ENCODE assay signal across 1 cellular context in the genomic region with DNA sequence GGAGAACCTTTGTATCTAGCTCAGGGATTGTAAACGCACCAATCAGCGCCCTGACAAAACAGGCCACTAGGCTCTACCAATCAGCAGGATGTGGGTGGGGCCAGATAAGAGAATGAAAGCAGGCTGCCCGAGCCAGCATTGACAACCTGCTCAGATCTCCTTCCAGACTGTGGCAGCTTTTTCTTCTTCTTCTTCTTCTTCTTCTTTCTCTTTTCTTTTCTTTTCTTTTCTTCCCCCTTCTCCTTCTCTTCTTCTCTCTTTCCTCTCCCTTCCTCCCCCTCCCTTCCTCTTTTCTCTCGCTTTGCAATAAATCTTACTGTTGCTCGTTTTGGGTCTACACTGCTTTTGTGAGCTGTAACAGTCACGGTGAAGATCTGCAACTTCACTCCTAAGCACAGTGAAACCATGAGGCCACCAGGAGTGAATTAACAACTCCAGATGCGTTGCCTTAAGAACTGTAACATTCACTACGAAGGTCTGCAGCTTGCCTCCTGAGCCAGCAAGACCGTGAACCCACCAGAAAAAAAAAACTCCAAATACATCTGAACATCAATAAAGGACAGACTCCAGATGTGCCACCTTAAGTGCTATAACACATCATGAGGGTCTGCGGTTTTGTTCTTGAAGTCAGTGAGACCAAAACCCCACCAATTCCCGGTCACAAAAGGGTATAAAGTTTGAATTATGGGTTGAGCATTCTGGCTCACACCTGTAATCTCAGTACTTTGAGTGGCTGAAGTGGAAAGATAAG.
TF ChIP-seq lines count a peak whose summit lies in the region.

No MANE protein-coding gene starts in this region.

TF ChIP-seq in H1, 55 proteins besides CTCF, POLR2A, EP300 and RAD21:
- TF ChIP-seq CHD2 (IDR thresholded peaks at IDR 0.05; ENCODE audit: low read length) (no peak), MAFK (IDR thresholded peaks at IDR 0.05; ENCODE audit: low read depth, low read length) (no peak)
- TF ChIP-seq, protein P1, sequence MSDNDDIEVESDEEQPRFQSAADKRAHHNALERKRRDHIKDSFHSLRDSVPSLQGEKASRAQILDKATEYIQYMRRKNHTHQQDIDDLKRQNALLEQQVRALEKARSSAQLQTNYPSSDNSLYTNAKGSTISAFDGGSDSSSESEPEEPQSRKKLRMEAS (IDR thresholded peaks at IDR 0.05) = no peak
- TF ChIP-seq, protein P2, sequence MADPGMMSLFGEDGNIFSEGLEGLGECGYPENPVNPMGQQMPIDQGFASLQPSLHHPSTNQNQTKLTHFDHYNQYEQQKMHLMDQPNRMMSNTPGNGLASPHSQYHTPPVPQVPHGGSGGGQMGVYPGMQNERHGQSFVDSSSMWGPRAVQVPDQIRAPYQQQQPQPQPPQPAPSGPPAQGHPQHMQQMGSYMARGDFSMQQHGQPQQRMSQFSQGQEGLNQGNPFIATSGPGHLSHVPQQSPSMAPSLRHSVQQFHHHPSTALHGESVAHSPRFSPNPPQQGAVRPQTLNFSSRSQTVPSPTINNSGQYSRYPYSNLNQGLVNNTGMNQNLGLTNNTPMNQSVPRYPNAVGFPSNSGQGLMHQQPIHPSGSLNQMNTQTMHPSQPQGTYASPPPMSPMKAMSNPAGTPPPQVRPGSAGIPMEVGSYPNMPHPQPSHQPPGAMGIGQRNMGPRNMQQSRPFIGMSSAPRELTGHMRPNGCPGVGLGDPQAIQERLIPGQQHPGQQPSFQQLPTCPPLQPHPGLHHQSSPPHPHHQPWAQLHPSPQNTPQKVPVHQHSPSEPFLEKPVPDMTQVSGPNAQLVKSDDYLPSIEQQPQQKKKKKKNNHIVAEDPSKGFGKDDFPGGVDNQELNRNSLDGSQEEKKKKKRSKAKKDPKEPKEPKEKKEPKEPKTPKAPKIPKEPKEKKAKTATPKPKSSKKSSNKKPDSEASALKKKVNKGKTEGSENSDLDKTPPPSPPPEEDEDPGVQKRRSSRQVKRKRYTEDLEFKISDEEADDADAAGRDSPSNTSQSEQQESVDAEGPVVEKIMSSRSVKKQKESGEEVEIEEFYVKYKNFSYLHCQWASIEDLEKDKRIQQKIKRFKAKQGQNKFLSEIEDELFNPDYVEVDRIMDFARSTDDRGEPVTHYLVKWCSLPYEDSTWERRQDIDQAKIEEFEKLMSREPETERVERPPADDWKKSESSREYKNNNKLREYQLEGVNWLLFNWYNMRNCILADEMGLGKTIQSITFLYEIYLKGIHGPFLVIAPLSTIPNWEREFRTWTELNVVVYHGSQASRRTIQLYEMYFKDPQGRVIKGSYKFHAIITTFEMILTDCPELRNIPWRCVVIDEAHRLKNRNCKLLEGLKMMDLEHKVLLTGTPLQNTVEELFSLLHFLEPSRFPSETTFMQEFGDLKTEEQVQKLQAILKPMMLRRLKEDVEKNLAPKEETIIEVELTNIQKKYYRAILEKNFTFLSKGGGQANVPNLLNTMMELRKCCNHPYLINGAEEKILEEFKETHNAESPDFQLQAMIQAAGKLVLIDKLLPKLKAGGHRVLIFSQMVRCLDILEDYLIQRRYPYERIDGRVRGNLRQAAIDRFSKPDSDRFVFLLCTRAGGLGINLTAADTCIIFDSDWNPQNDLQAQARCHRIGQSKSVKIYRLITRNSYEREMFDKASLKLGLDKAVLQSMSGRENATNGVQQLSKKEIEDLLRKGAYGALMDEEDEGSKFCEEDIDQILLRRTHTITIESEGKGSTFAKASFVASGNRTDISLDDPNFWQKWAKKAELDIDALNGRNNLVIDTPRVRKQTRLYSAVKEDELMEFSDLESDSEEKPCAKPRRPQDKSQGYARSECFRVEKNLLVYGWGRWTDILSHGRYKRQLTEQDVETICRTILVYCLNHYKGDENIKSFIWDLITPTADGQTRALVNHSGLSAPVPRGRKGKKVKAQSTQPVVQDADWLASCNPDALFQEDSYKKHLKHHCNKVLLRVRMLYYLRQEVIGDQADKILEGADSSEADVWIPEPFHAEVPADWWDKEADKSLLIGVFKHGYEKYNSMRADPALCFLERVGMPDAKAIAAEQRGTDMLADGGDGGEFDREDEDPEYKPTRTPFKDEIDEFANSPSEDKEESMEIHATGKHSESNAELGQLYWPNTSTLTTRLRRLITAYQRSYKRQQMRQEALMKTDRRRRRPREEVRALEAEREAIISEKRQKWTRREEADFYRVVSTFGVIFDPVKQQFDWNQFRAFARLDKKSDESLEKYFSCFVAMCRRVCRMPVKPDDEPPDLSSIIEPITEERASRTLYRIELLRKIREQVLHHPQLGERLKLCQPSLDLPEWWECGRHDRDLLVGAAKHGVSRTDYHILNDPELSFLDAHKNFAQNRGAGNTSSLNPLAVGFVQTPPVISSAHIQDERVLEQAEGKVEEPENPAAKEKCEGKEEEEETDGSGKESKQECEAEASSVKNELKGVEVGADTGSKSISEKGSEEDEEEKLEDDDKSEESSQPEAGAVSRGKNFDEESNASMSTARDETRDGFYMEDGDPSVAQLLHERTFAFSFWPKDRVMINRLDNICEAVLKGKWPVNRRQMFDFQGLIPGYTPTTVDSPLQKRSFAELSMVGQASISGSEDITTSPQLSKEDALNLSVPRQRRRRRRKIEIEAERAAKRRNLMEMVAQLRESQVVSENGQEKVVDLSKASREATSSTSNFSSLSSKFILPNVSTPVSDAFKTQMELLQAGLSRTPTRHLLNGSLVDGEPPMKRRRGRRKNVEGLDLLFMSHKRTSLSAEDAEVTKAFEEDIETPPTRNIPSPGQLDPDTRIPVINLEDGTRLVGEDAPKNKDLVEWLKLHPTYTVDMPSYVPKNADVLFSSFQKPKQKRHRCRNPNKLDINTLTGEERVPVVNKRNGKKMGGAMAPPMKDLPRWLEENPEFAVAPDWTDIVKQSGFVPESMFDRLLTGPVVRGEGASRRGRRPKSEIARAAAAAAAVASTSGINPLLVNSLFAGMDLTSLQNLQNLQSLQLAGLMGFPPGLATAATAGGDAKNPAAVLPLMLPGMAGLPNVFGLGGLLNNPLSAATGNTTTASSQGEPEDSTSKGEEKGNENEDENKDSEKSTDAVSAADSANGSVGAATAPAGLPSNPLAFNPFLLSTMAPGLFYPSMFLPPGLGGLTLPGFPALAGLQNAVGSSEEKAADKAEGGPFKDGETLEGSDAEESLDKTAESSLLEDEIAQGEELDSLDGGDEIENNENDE (IDR thresholded peaks at IDR 0.05; ENCODE audit: insufficient replicate concordance, low read length) = no peak
